ENCODE assay signal across 16 cellular contexts in the genomic region with DNA sequence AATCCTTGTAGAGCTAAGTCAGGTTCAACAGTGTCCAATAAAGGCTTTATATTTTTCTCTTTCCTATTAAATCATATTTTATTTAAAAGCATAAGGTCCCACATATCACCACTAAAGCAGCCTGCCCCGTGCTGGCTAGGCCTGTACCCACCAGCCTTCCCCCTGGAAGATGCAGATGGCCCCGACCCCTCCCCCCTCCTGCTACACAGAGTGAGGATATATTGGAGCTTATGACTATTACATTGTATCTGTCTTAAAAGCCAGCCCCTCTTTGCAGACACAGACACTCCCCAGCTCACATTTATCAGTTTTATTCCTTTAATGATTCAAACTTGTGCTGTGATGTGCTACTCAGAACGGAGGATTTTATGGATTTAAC.
DNase-seq lines count a peak whose midpoint lies in the region; ATAC-seq and TF ChIP-seq lines count a peak whose summit lies in the region.
"Had no signal": no experiment of that assay in that cellular context is flagged by ENCODE, and none has a peak within 500 bp of the region (broad histone marks: within the 10 kb centered on the region; RNA-seq: fewer than 3 reads in every experiment).

No MANE protein-coding gene starts in this region.

- DNase-seq in SK-N-SH: peak; percentile 76
- no peak for DNase-seq in Karpas-422
- no peak for DNase-seq in glutamatergic neuron
- no peak for DNase-seq in stimulated activated effector memory CD8-positive, alpha-beta T cell treated with anti-CD3 and anti-CD28 coated beads, Interleukin-12 subunit alpha, Interleukin-12 subunit beta, amount 100 ng/mL, for 72 hours (ENCODE audit: low spot score in 2 of 2)
- DNase-seq in right lobe of liver: no peak
- DNase-seq in activated CD4-positive, alpha-beta T cell treated with anti-CD3 and anti-CD28 coated beads, Interleukin-2, amount 10 ng/mL, durations not matched to agents 7 days and 5 days: no peak
- DNase-seq in left lobe of liver (ENCODE audit: low spot score): no peak
- DNase-seq: ACHN; Caco-2; CD8-positive, alpha-beta T cell; GOT3; H9; IMR-90 had no signal

- ATAC-seq in SK-N-SH treated with all-trans-retinoic acid at 6 μM for 48 hours (no peak), right lobe of liver (no peak), left lobe of liver (no peak)
- no peak for ATAC-seq in stimulated activated effector memory CD8-positive, alpha-beta T cell treated with anti-CD3 and anti-CD28 coated beads, Interleukin-12 subunit alpha, Interleukin-12 subunit beta, amount 100 ng/mL, for 72 hours
- ATAC-seq: CD8-positive, alpha-beta T cell; GM12878 had no signal

- peaks cover 0 to 28% of the 10 kb centered on the region in 2 experiments; a peak in 1 of 4 replicates for H3K4me1 ChIP-seq in SK-N-SH (ENCODE audit: control insufficient read depth in 1 of 2, insufficient read depth in 2 of 2, low read depth in 1 of 2, low read length in 1 of 2)
- H3K4me1 ChIP-seq in Karpas-422 (ENCODE audit: low read length): peaks cover 49% of the 10 kb centered on the region
- peaks cover 0 to 27% (median 11%) of the 10 kb centered on the region in 4 donors for H3K4me1 ChIP-seq in right lobe of liver
- H3K4me1 ChIP-seq: Caco-2 had no signal

- no peaks in the 10 kb centered on the region for H3K36me3 Mint-ChIP-seq in glutamatergic neuron (ENCODE audit: unreplicated experiment)
- H3K36me3 Mint-ChIP-seq in stimulated activated effector memory CD8-positive, alpha-beta T cell treated with anti-CD3 and anti-CD28 coated beads, Interleukin-12 subunit alpha, Interleukin-12 subunit beta, amount 100 ng/mL, for 72 hours: no peaks in the 10 kb centered on the region
- H3K36me3 Mint-ChIP-seq in activated CD4-positive, alpha-beta T cell treated with anti-CD3 and anti-CD28 coated beads, Interleukin-2, amount 10 ng/mL, durations not matched to agents 7 days and 5 days (ENCODE audit: low read depth): no peaks in the 10 kb centered on the region
- H3K36me3 Mint-ChIP-seq: CD14-positive monocyte; CD8-positive, alpha-beta T cell had no signal

- H3K9me2 ChIP-seq in SK-N-SH (no peaks in the 10 kb centered on the region), Karpas-422 (replicated peaks; ENCODE audit: insufficient read depth, low read length) (no peaks in the 10 kb centered on the region)

- intact Hi-C loops in right lobe of liver (cut with DNase I): no loop called here

- no peak for TF ChIP-seq RAD21 in SK-N-SH (IDR thresholded peaks at IDR 0.05; ENCODE audit: low read length)

- H3K9ac ChIP-seq in SK-N-SH (no peak overlapping the region), Karpas-422 (ENCODE audit: low read length) (no peak overlapping the region)

- H3K9me3 ChIP-seq in SK-N-SH (no peaks in the 10 kb centered on the region), Karpas-422 (ENCODE audit: low read length) (no peaks in the 10 kb centered on the region), right lobe of liver (no peaks in the 10 kb centered on the region)
- H3K9me3 ChIP-seq: Caco-2 had no signal

- H3K4me2 ChIP-seq in SK-N-SH: no peak overlapping the region
- H3K4me2 ChIP-seq in Karpas-422 (ENCODE audit: low read depth, low read length, poor library complexity, severe bottlenecking): peak overlapping the region; percentile 69

- no peak overlapping the region for H3K4me3 ChIP-seq in SK-N-SH (ENCODE audit: low read depth in 2 of 2, low read length in 1 of 2)
- peak overlapping the region; percentile 46 for H3K4me3 ChIP-seq in Karpas-422 (ENCODE audit: low read length)
- H3K4me3 ChIP-seq in right lobe of liver: no peak overlapping the region
- H3K4me3 ChIP-seq: GM12878 had no signal

- no peak for TF ChIP-seq POLR2A in right lobe of liver (IDR thresholded peaks at IDR 0.05)

- no peak for TF ChIP-seq EP300 in SK-N-SH (IDR thresholded peaks at IDR 0.05; ENCODE audit: borderline replicate concordance in 1 of 2, low read depth in 1 of 2, low read length in 1 of 2)

- H3K36me3 ChIP-seq in SK-N-SH (replicated peaks in 1 of 2; ENCODE audit: control insufficient read depth in 1 of 2, insufficient read depth in 2 of 2, low read length in 1 of 2) (no peaks in the 10 kb centered on the region), Karpas-422 (ENCODE audit: insufficient read depth, low read length) (no peaks in the 10 kb centered on the region), right lobe of liver (no peaks in the 10 kb centered on the region)

- no peak overlapping the region for H2AFZ ChIP-seq in SK-N-SH (ENCODE audit: low read depth)
- 0 out of 2 replicates have a peak overlapping the region, but pooled peaks have one; percentile 11 for H2AFZ ChIP-seq in Karpas-422 (ENCODE audit: low read length)

- H3K9me3 Mint-ChIP-seq in glutamatergic neuron (ENCODE audit: unreplicated experiment): peaks cover 2% of the 10 kb centered on the region
- no peaks in the 10 kb centered on the region for H3K9me3 Mint-ChIP-seq in stimulated activated effector memory CD8-positive, alpha-beta T cell treated with anti-CD3 and anti-CD28 coated beads, Interleukin-12 subunit alpha, Interleukin-12 subunit beta, amount 100 ng/mL, for 72 hours
- no peaks in the 10 kb centered on the region for H3K9me3 Mint-ChIP-seq in activated CD4-positive, alpha-beta T cell treated with anti-CD3 and anti-CD28 coated beads, Interleukin-2, amount 10 ng/mL, durations not matched to agents 7 days and 5 days
- H3K9me3 Mint-ChIP-seq: CD8-positive, alpha-beta T cell; H9 had no signal

- H3K27me3 ChIP-seq in SK-N-SH (ENCODE audit: insufficient read depth) (no peaks in the 10 kb centered on the region), Karpas-422 (ENCODE audit: low read length) (no peaks in the 10 kb centered on the region), right lobe of liver (no peaks in the 10 kb centered on the region)

- CTCF ChIA-PET in SK-N-SH (lab: Yijun Ruan, JAX): interaction anchor here (0.6 kb wide), 1 partner anchor 966 kb away, joined by 3 read pairs; a partner anchor contains a TSS
- CTCF ChIA-PET in activated CD4-positive, alpha-beta T cell treated with anti-CD3 and anti-CD28 coated beads, Interleukin-2, amount 10 ng/mL, durations not matched to agents 7 days and 5 days (lab: Charles Lee): no interaction called here

- TF ChIP-seq CTCF in SK-N-SH (IDR thresholded peaks at IDR 0.05) (no peak), glutamatergic neuron (IDR thresholded peaks at IDR 0.05; ENCODE audit: partially characterized antibody, unreplicated experiment) (no peak), right lobe of liver (IDR thresholded peaks at IDR 0.05) (no peak)

- POLR2A ChIA-PET in SK-N-SH (lab: Yijun Ruan, JAX): no interaction called here
- POLR2A ChIA-PET in activated CD4-positive, alpha-beta T cell treated with anti-CD3 and anti-CD28 coated beads, Interleukin-2, amount 10 ng/mL, durations not matched to agents 7 days and 5 days (lab: Charles Lee): no interaction called here

- no peaks in the 10 kb centered on the region for H3K79me2 ChIP-seq in SK-N-SH (ENCODE audit: insufficient read depth)
- H3K79me2 ChIP-seq in Karpas-422 (ENCODE audit: low read length): no peaks in the 10 kb centered on the region

- peaks cover 26% of the 10 kb centered on the region for H3K4me1 Mint-ChIP-seq in glutamatergic neuron (ENCODE audit: low read depth, unreplicated experiment)
- H3K4me1 Mint-ChIP-seq in stimulated activated effector memory CD8-positive, alpha-beta T cell treated with anti-CD3 and anti-CD28 coated beads, Interleukin-12 subunit alpha, Interleukin-12 subunit beta, amount 100 ng/mL, for 72 hours: peaks cover 5% of the 10 kb centered on the region
- peaks cover 2% of the 10 kb centered on the region for H3K4me1 Mint-ChIP-seq in activated CD4-positive, alpha-beta T cell treated with anti-CD3 and anti-CD28 coated beads, Interleukin-2, amount 10 ng/mL, durations not matched to agents 7 days and 5 days

- peak overlapping the region in 1 of 2 experiments; percentile 26; a peak in 1 of 4 replicates for H3K27ac ChIP-seq in SK-N-SH (ENCODE audit: low read depth in 2 of 2, low read length in 1 of 2)
- H3K27ac ChIP-seq in Karpas-422 (ENCODE audit: low read length): no peak overlapping the region
- H3K27ac ChIP-seq in right lobe of liver: no peak overlapping the region

- no peaks in the 10 kb centered on the region for H4K20me1 ChIP-seq in SK-N-SH (ENCODE audit: insufficient read depth)
- H4K20me1 ChIP-seq in Karpas-422 (ENCODE audit: insufficient read depth, low read depth, low read length): no peaks in the 10 kb centered on the region; the same call in 1 of the 2 replicates

- peaks cover 11% of the 10 kb centered on the region for H3K27me3 Mint-ChIP-seq in glutamatergic neuron (ENCODE audit: unreplicated experiment)
- H3K27me3 Mint-ChIP-seq in activated CD4-positive, alpha-beta T cell treated with anti-CD3 and anti-CD28 coated beads, Interleukin-2, amount 10 ng/mL, durations not matched to agents 7 days and 5 days: peaks cover 3% of the 10 kb centered on the region

- H3K4me3 Mint-ChIP-seq in glutamatergic neuron (ENCODE audit: unreplicated experiment): peak overlapping the region; percentile 18
- H3K4me3 Mint-ChIP-seq in stimulated activated effector memory CD8-positive, alpha-beta T cell treated with anti-CD3 and anti-CD28 coated beads, Interleukin-12 subunit alpha, Interleukin-12 subunit beta, amount 100 ng/mL, for 72 hours: no peak overlapping the region
- no peak overlapping the region for H3K4me3 Mint-ChIP-seq in activated CD4-positive, alpha-beta T cell treated with anti-CD3 and anti-CD28 coated beads, Interleukin-2, amount 10 ng/mL, durations not matched to agents 7 days and 5 days
- H3K4me3 Mint-ChIP-seq: CD14-positive monocyte; CD8-positive, alpha-beta T cell; H9 had no signal

- WGBS in SK-N-SH (ENCODE audit: low lambda C conversion rate): 63% methylated on average over 3 of the region's 3 CpGs
- WGBS in right lobe of liver (ENCODE audit: insufficient coverage, low coverage, low lambda C conversion rate, missing lambda C conversion rate): 81% methylated on average over 3 of the region's 3 CpGs

- H3K27ac Mint-ChIP-seq in glutamatergic neuron (ENCODE audit: unreplicated experiment): peak overlapping the region; percentile 13
- peak overlapping the region; percentile 56 for H3K27ac Mint-ChIP-seq in stimulated activated effector memory CD8-positive, alpha-beta T cell treated with anti-CD3 and anti-CD28 coated beads, Interleukin-12 subunit alpha, Interleukin-12 subunit beta, amount 100 ng/mL, for 72 hours
- H3K27ac Mint-ChIP-seq in activated CD4-positive, alpha-beta T cell treated with anti-CD3 and anti-CD28 coated beads, Interleukin-2, amount 10 ng/mL, durations not matched to agents 7 days and 5 days: no peak overlapping the region
- H3K27ac Mint-ChIP-seq: CD14-positive monocyte; CD8-positive, alpha-beta T cell; H9 had no signal

- H3F3A ChIP-seq in SK-N-SH (replicated peaks; ENCODE audit: insufficient read depth): no peaks in the 10 kb centered on the region

TF ChIP-seq in SK-N-SH, 30 proteins besides CTCF, POLR2A, EP300 and RAD21 (continues in another document):
- TF ChIP-seq CHD2 (IDR thresholded peaks at IDR 0.05; ENCODE audit: low read length, partially characterized antibody) (no peak), POLR2AphosphoS5 (IDR thresholded peaks at IDR 0.05; ENCODE audit: low read depth, low read length) (no peak), NFIC (IDR thresholded peaks at IDR 0.05; ENCODE audit: borderline replicate concordance) (no peak)

TF ChIP-seq in SK-N-SH treated with all-trans-retinoic acid at 6 μM for 48 hours, 23 proteins besides CTCF, POLR2A, EP300 and RAD21 (continues in another document):
- TF ChIP-seq BACH2 (CRISPR knock-in tag; IDR thresholded peaks at IDR 0.05; ENCODE audit: borderline replicate concordance) (no peak), SNAI2 (CRISPR knock-in tag; IDR thresholded peaks at IDR 0.05) (no peak), ARNTL (CRISPR knock-in tag; IDR thresholded peaks at IDR 0.05; ENCODE audit: borderline replicate concordance, low read depth) (no peak)
